In genomic region chr1:25817840-25818501, GRCh38 we compare ENCODE assay signal across 7 cellular contexts. TPM values are rescaled to one million over a fixed set of nuclear protein-coding genes. Genes with fewer than 3 reads are reported as not detected.
DNase-seq lines count a peak whose midpoint lies in the region; TF ChIP-seq lines count a peak whose summit lies in the region.

No MANE protein-coding gene starts in this region.

- no peak overlapping the region for H3K27ac ChIP-seq in colonic mucosa

- peak overlapping the region; percentile 41 to 94 for H3K9ac ChIP-seq in colonic mucosa (ENCODE audit: low read depth in 2 of 2, low read length in 2 of 2)

- TF ChIP-seq CTCF in Calu3 (IDR thresholded peaks at IDR 0.05; ENCODE audit: unreplicated experiment) (no peak), colonic mucosa (IDR thresholded peaks at IDR 0.05) (no peak), neural crest cell (conservative IDR thresholded peaks at IDR 0.05) (peak; percentile 40)

- intact Hi-C loops in Calu3 (cut with micrococcal nuclease; ENCODE audit: unreplicated experiment): no loop called here
- intact Hi-C loops in colonic mucosa (cut with DNase I): no loop called here

- H3K36me3 Mint-ChIP-seq in Calu3 (ENCODE audit: insufficient read depth, unreplicated experiment): peaks cover 42% of the 10 kb centered on the region
- no peaks in the 10 kb centered on the region for H3K36me3 Mint-ChIP-seq in neural crest cell (ENCODE audit: low read depth)

- no peaks in the 10 kb centered on the region for H3K36me3 ChIP-seq in colonic mucosa

- H3K4me3 ChIP-seq in colonic mucosa: no peak overlapping the region

- H3K4me1 Mint-ChIP-seq in Calu3 (ENCODE audit: low read depth, unreplicated experiment): peaks cover 32% of the 10 kb centered on the region
- peaks cover 38% of the 10 kb centered on the region for H3K4me1 Mint-ChIP-seq in neural crest cell

- H3K9me3 ChIP-seq in colonic mucosa: no peaks in the 10 kb centered on the region

- H3K27ac Mint-ChIP-seq in Calu3 (ENCODE audit: unreplicated experiment) (peak overlapping the region; percentile 40), neural crest cell (ENCODE audit: unreplicated experiment) (peak overlapping the region; percentile 97)

- DNase-seq in Calu3 (no peak), NCI-H1105 (lab: John Stamatoyannopoulos, UW) (peak; percentile 22), colonic mucosa (no peak), neural crest cell (ENCODE audit: low read depth, low spot score) (no peak), NCI-H2196 treated with DMSO at 0.1 percent for 48 hours (lab: John Stamatoyannopoulos, UW; ENCODE audit: unreplicated experiment) (no peak), nucleus accumbens (lab: John Stamatoyannopoulos, UW) (no peak), mesenteric fat pad (ENCODE audit: low spot score) (no peak)

- H3K27me3 Mint-ChIP-seq in Calu3 (ENCODE audit: unreplicated experiment): no peaks in the 10 kb centered on the region
- H3K27me3 Mint-ChIP-seq in neural crest cell (ENCODE audit: low read depth): peaks cover 11% of the 10 kb centered on the region

- no peaks in the 10 kb centered on the region for H3K27me3 ChIP-seq in colonic mucosa

- H3K9me3 Mint-ChIP-seq in Calu3 (ENCODE audit: low read depth, unreplicated experiment): no peaks in the 10 kb centered on the region
- no peaks in the 10 kb centered on the region for H3K9me3 Mint-ChIP-seq in neural crest cell

- H3K4me1 ChIP-seq in colonic mucosa: peaks cover 10% of the 10 kb centered on the region

- no TSS peak for BruUV-seq in Calu3 (replicated peaks; lab: Mats Ljungman, UMichigan)

- peak overlapping the region; percentile 77 for H3K4me3 Mint-ChIP-seq in Calu3 (ENCODE audit: low read depth, unreplicated experiment)
- peak overlapping the region; percentile 98 for H3K4me3 Mint-ChIP-seq in neural crest cell

- CTCF ChIA-PET in Calu3 (lab: Charles Lee): interaction anchor here (0.7 kb wide), 1 partner anchor 19 kb away, joined by 3 read pairs; no protein-coding TSS in a partner anchor

RNA-seq across cellular contexts. Expression of gene MTFR1L, which starts 1.8 kb away (rescaled TPM):
- total RNA-seq in Calu3 (2022) (21.3 and 23.2 TPM in 2 replicates), colonic mucosa (10 to 100 TPM; 36.3 to 48.6 TPM), neural crest cell (61.1 and 68.6 TPM in 2 replicates), mesenteric fat pad (53.8 TPM)

RNA-seq across cellular contexts. Expression of gene SELENON, which starts 18.0 kb away (rescaled TPM):
- total RNA-seq in Calu3 (2022): 39.6 and 40.6 TPM in 2 replicates
- 10 to 100 TPM; 39.6 to 43.3 TPM for total RNA-seq in colonic mucosa
- 146 and 148 TPM in 2 replicates for total RNA-seq in neural crest cell
- 108 TPM for total RNA-seq in mesenteric fat pad

RNA-seq across cellular contexts. Expression of gene AUNIP, which starts 41.3 kb away (rescaled TPM):
- total RNA-seq in Calu3 (2022) (7.7 and 10.6 TPM in 2 replicates), colonic mucosa (1 to 10 TPM; 1.2 to 4.8 TPM), neural crest cell (13.6 and 15.2 TPM in 2 replicates), mesenteric fat pad (not detected)

RNA-seq across cellular contexts. Expression of gene PAQR7, which starts 57.5 kb away (rescaled TPM):
- total RNA-seq in Calu3 (2022): 13.6 and 15.9 TPM in 2 replicates
- 1 to 10 TPM; 2.5 to 3.4 TPM for total RNA-seq in colonic mucosa
- 12.7 and 13.3 TPM in 2 replicates for total RNA-seq in neural crest cell
- total RNA-seq in mesenteric fat pad: 7.2 TPM
